17 cellular contexts compared by ENCODE assay signal in genomic region chr9:38001430-38001829, GRCh38.
DNase-seq lines count a peak whose midpoint lies in the region; ATAC-seq and TF ChIP-seq lines count a peak whose summit lies in the region.
"Had no signal": no experiment of that assay in that cellular context is flagged by ENCODE, and none has a peak within 500 bp of the region (broad histone marks: within the 10 kb centered on the region; RNA-seq: fewer than 3 reads in every experiment).

No MANE protein-coding gene starts in this region.

- no peaks in the 10 kb centered on the region for H3K9me2 ChIP-seq in HCT116 (ENCODE audit: insufficient read depth)

- intact Hi-C loops in HCT116 (cut with micrococcal nuclease), result no loop called here

- no peak for ATAC-seq in HCT116
- ATAC-seq in stimulated activated naive B cell treated with anti-CD40 and anti-IgM and Interleukin-4, amounts not matched to agents 10 μg/mL and 1 μg/mL and 100 μg/mL, for 72 hours (replicated peaks), result no peak
- no peak for ATAC-seq in GM18502 (IDR thresholded peaks at IDR 0.05; ENCODE audit: poor library complexity, unreplicated experiment)
- ATAC-seq in GM18909 (IDR thresholded peaks at IDR 0.05; ENCODE audit: poor library complexity, unreplicated experiment), result no peak

- TF ChIP-seq RAD21 in HCT116 (IDR thresholded peaks at IDR 0.05; ENCODE audit: low read depth), result no peak

- H3K9ac ChIP-seq in HCT116 (ENCODE audit: low read length) (no peak overlapping the region), OCI-LY3 (ENCODE audit: low read length) (no peak overlapping the region), endodermal cell (ENCODE audit: extremely low read depth, low read length, poor library complexity, severe bottlenecking) (no peak overlapping the region)
- H3K9ac ChIP-seq: GM23248 had no signal

- H3K36me3 Mint-ChIP-seq in endodermal cell (ENCODE audit: low read depth) (peaks cover 20% of the 10 kb centered on the region), progenitor cell of endocrine pancreas (ENCODE audit: insufficient read depth) (no peaks in the 10 kb centered on the region)
- H3K36me3 Mint-ChIP-seq in stimulated activated naive B cell treated with anti-CD40 and anti-IgM and Interleukin-4, amounts not matched to agents 10 μg/mL and 1 μg/mL and 100 μg/mL, for 72 hours, result peaks cover 0 to 4% of the 10 kb centered on the region in 2 donors

- DNase-seq in HCT116 (ENCODE audit: low read depth, low spot score) (no peak), endodermal cell (no peak), erythroblast (lab: John Stamatoyannopoulos, UW) (no peak), progenitor cell of endocrine pancreas (ENCODE audit: low spot score, unreplicated experiment) (no peak)
- no peak for DNase-seq in stimulated activated naive B cell treated with anti-CD40 and anti-IgM and Interleukin-4, amounts not matched to agents 10 μg/mL and 1 μg/mL and 100 μg/mL, for 72 hours
- DNase-seq: C1 segment of cervical spinal cord; Calu3; CD4-positive, alpha-beta T cell; DMS 273 treated with DMSO at 0.1 percent for 48 hours; GM23248; HFFc6 had no signal

- H3K4me1 ChIP-seq in HCT116 (ENCODE audit: control insufficient read depth in 1 of 2, insufficient read depth in 2 of 2, low read length in 2 of 2) (peaks cover 32 to 78% of the 10 kb centered on the region in 2 experiments), OCI-LY3 (ENCODE audit: low read length) (peaks cover 34% of the 10 kb centered on the region), endodermal cell (ENCODE audit: control insufficient read depth, insufficient read depth, low read length) (peaks cover 26% of the 10 kb centered on the region)
- H3K4me1 ChIP-seq: HAP-1 had no signal

- H3K4me3 ChIP-seq in HCT116 (replicated peaks in 1 of 2; ENCODE audit: low read depth in 1 of 2, low read length in 2 of 2) (no peak overlapping the region), OCI-LY3 (ENCODE audit: low read length) (no peak overlapping the region), endodermal cell (ENCODE audit: low read length) (no peak overlapping the region)
- H3K4me3 ChIP-seq: GM12878, GM23248, HAP-1 had no signal

- H3K36me3 ChIP-seq in HCT116 (ENCODE audit: control insufficient read depth in 1 of 2, insufficient read depth in 2 of 2, low read length in 2 of 2) (no peaks in the 10 kb centered on the region), OCI-LY3 (replicated peaks; ENCODE audit: low read depth, low read length) (no peaks in the 10 kb centered on the region), endodermal cell (ENCODE audit: control insufficient read depth, insufficient read depth, low read length) (peaks cover 40% of the 10 kb centered on the region)
- H3K36me3 ChIP-seq: HAP-1 had no signal

- RAD21 ChIA-PET in HCT116 (lab: Charles Lee; ENCODE audit: low non-redundant PET in 1 of 2, low total read pairs in 2 of 2, uncharacterized antibody in 2 of 2, unreplicated experiment in 2 of 2), result no interaction called here

- H3K27ac ChIP-seq in HCT116 (ENCODE audit: low read depth, low read length) (no peak overlapping the region), OCI-LY3 (ENCODE audit: low read length) (peak overlapping the region; percentile 46; the same call in 1 of the 2 replicates), endodermal cell (ENCODE audit: low read depth, low read length) (no peak overlapping the region)
- H3K27ac ChIP-seq: GM23248 had no signal

- H2AFZ ChIP-seq in HCT116 (ENCODE audit: low read depth, low read length, poor library complexity, severe bottlenecking) (no peak overlapping the region), OCI-LY3 (ENCODE audit: low read depth, low read length) (no peak overlapping the region)
- H2AFZ ChIP-seq: GM23248 had no signal

- no TSS peak for BruUV-seq in HCT116 (replicated peaks; lab: Mats Ljungman, UMichigan)

- no peaks in the 10 kb centered on the region for H3K27me3 Mint-ChIP-seq in endodermal cell (ENCODE audit: insufficient read depth)
- no peaks in the 10 kb centered on the region for H3K27me3 Mint-ChIP-seq in stimulated activated naive B cell treated with anti-CD40 and anti-IgM and Interleukin-4, amounts not matched to agents 10 μg/mL and 1 μg/mL and 100 μg/mL, for 72 hours
- no peaks in the 10 kb centered on the region for H3K27me3 Mint-ChIP-seq in progenitor cell of endocrine pancreas
- H3K27me3 Mint-ChIP-seq: CD4-positive, alpha-beta T cell had no signal

- H3K27me3 ChIP-seq in HCT116 (ENCODE audit: insufficient read depth, low read length), result no peaks in the 10 kb centered on the region
- H3K27me3 ChIP-seq in OCI-LY3 (ENCODE audit: low read depth, low read length), result no peaks in the 10 kb centered on the region
- no peaks in the 10 kb centered on the region for H3K27me3 ChIP-seq in endodermal cell (ENCODE audit: control insufficient read depth, insufficient read depth, low read length, poor library complexity, severe bottlenecking)

- no peak for TF ChIP-seq POLR2A in HCT116 (IDR thresholded peaks at IDR 0.05; ENCODE audit: borderline replicate concordance, extremely low read depth, insufficient read depth, insufficient read length)
- no peak for TF ChIP-seq POLR2A in erythroblast (IDR thresholded peaks at IDR 0.05; ENCODE audit: low read length)

- H3K9me3 ChIP-seq in HCT116 (ENCODE audit: control insufficient read depth in 1 of 2, insufficient read depth in 1 of 2, low read depth in 1 of 2, low read length in 2 of 2) (no peaks in the 10 kb centered on the region), OCI-LY3 (ENCODE audit: insufficient read depth, low read length) (no peaks in the 10 kb centered on the region), endodermal cell (ENCODE audit: control insufficient read depth, low read length) (no peaks in the 10 kb centered on the region)
- H3K9me3 ChIP-seq: HAP-1 had no signal

- H4K20me1 ChIP-seq in HCT116 (ENCODE audit: insufficient read depth), result no peaks in the 10 kb centered on the region; the same call in 1 of the 2 replicates
- no peaks in the 10 kb centered on the region for H4K20me1 ChIP-seq in OCI-LY3 (ENCODE audit: insufficient read depth, low read length)

- CTCF ChIA-PET in HCT116 (lab: Charles Lee), result no interaction called here

- H3K9me3 Mint-ChIP-seq in endodermal cell (no peaks in the 10 kb centered on the region), progenitor cell of endocrine pancreas (ENCODE audit: low read depth) (no peaks in the 10 kb centered on the region)
- H3K9me3 Mint-ChIP-seq in stimulated activated naive B cell treated with anti-CD40 and anti-IgM and Interleukin-4, amounts not matched to agents 10 μg/mL and 1 μg/mL and 100 μg/mL, for 72 hours, result no peaks in the 10 kb centered on the region
- H3K9me3 Mint-ChIP-seq: CD4-positive, alpha-beta T cell; HFFc6 had no signal

- H3K79me2 ChIP-seq in HCT116 (ENCODE audit: insufficient read depth, low read length) (peaks cover 85% of the 10 kb centered on the region), OCI-LY3 (ENCODE audit: low read length) (no peaks in the 10 kb centered on the region)

- POLR2A ChIA-PET in HCT116 (lab: Charles Lee), result no interaction called here

- H3K4me2 ChIP-seq in HCT116 (ENCODE audit: low read length) (0 out of 2 replicates have a peak overlapping the region, but pooled peaks have one; percentile 70), OCI-LY3 (ENCODE audit: low read length) (peak overlapping the region; percentile 64)

- H3K4me3 Mint-ChIP-seq in endodermal cell (no peak overlapping the region), progenitor cell of endocrine pancreas (ENCODE audit: low read depth) (no peak overlapping the region)
- no peak overlapping the region for H3K4me3 Mint-ChIP-seq in stimulated activated naive B cell treated with anti-CD40 and anti-IgM and Interleukin-4, amounts not matched to agents 10 μg/mL and 1 μg/mL and 100 μg/mL, for 72 hours
- H3K4me3 Mint-ChIP-seq: B cell; CD4-positive, alpha-beta T cell; HFFc6 had no signal

- H3K27ac Mint-ChIP-seq in endodermal cell (peak overlapping the region; percentile 17), progenitor cell of endocrine pancreas (no peak overlapping the region)
- H3K27ac Mint-ChIP-seq in stimulated activated naive B cell treated with anti-CD40 and anti-IgM and Interleukin-4, amounts not matched to agents 10 μg/mL and 1 μg/mL and 100 μg/mL, for 72 hours, result peak overlapping the region; percentile 69
- H3K27ac Mint-ChIP-seq: B cell; CD4-positive, alpha-beta T cell had no signal

- TF ChIP-seq CTCF in HCT116 (IDR thresholded peaks at IDR 0.05 in 2 of 3, conservative IDR thresholded peaks at IDR 0.05 in 1 of 3; ENCODE audit: borderline replicate concordance in 1 of 3, insufficient read depth in 1 of 3, low read depth in 2 of 3, low read length in 2 of 3) (no peak), OCI-LY3 (IDR thresholded peaks at IDR 0.05; ENCODE audit: low read depth, low read length) (no peak), endodermal cell (conservative IDR thresholded peaks at IDR 0.05) (no peak), progenitor cell of endocrine pancreas (IDR thresholded peaks at IDR 0.05; ENCODE audit: unreplicated experiment) (no peak)

- 86 to 98% methylated on average over 4 to 7 of the region's 7 CpGs for WGBS in endodermal cell (ENCODE audit: insufficient coverage in 1 of 2, insufficient read length in 1 of 2), 2 experiments

- H3K4me1 Mint-ChIP-seq in endodermal cell (peaks cover 23% of the 10 kb centered on the region), progenitor cell of endocrine pancreas (ENCODE audit: low read depth) (peaks cover 5% of the 10 kb centered on the region)
- H3K4me1 Mint-ChIP-seq in stimulated activated naive B cell treated with anti-CD40 and anti-IgM and Interleukin-4, amounts not matched to agents 10 μg/mL and 1 μg/mL and 100 μg/mL, for 72 hours, result peaks cover 21 to 32% of the 10 kb centered on the region in 2 donors
- H3K4me1 Mint-ChIP-seq: B cell had no signal

TF ChIP-seq in HCT116, 20 proteins besides CTCF, POLR2A, EP300 and RAD21 (continues in another document):
- TF ChIP-seq FOSL1 (IDR thresholded peaks at IDR 0.05; ENCODE audit: low read depth) (no peak), CEBPB (IDR thresholded peaks at IDR 0.05; ENCODE audit: low read depth) (no peak), EZH2phosphoT487 (IDR thresholded peaks at IDR 0.05; ENCODE audit: borderline replicate concordance) (no peak), POLR2AphosphoS5 (IDR thresholded peaks at IDR 0.05; ENCODE audit: low read depth, low read length) (no peak), SP1 (IDR thresholded peaks at IDR 0.05; ENCODE audit: low read depth) (no peak), ELF1 (IDR thresholded peaks at IDR 0.05; ENCODE audit: borderline replicate concordance, low read depth) (no peak), ZFX (IDR thresholded peaks at IDR 0.05) (no peak), EZH2 (IDR thresholded peaks at IDR 0.05) (no peak), CBX3 (IDR thresholded peaks at IDR 0.05; ENCODE audit: low read depth) (no peak)
- TF ChIP-seq, protein P1, sequence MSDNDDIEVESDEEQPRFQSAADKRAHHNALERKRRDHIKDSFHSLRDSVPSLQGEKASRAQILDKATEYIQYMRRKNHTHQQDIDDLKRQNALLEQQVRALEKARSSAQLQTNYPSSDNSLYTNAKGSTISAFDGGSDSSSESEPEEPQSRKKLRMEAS (IDR thresholded peaks at IDR 0.05), result no peak
